Comparison of ENCODE assay signal across 25 cellular contexts in genomic region chr5:9335754-9336495, GRCh38.
DNase-seq lines count a peak whose midpoint lies in the region; ATAC-seq and TF ChIP-seq lines count a peak whose summit lies in the region.
"Had no signal": no experiment of that assay in that cellular context is flagged by ENCODE, and none has a peak within 500 bp of the region (broad histone marks: within the 10 kb centered on the region; RNA-seq: fewer than 3 reads in every experiment).

No MANE protein-coding gene starts in this region.

- DNase-seq in AG20443 (ENCODE audit: low spot score) (peak; percentile 24), HFF-Myc (ENCODE audit: extremely low read depth, low read depth) (peak; percentile 81), SK-N-SH (peak; percentile 40), foreskin fibroblast (peak; percentile 34 to 78), endothelial cell (ENCODE audit: low spot score) (no peak), MV-4-11 (lab: John Stamatoyannopoulos, UW) (no peak), OCI-LY7 (ENCODE audit: low spot score) (no peak)
- DNase-seq: 8988T; ACHN; CD4-positive, CD25-positive, alpha-beta regulatory T cell; DMS53; GF-D8; KBM-7; NCI-H1105 treated with DMSO at 0.1 percent for 48 hours; NCI-H146; NCI-H1930; NCI-H2107; NCI-H446; NCI-H524 treated with DMSO at 0.1 percent for 48 hours; NCI-H774; PC-3 had no signal

- H3K36me3 ChIP-seq in SK-N-SH (replicated peaks in 1 of 2; ENCODE audit: control insufficient read depth in 1 of 2, insufficient read depth in 2 of 2, low read length in 1 of 2) (no peaks in the 10 kb centered on the region), OCI-LY7 (ENCODE audit: insufficient read depth, low read length) (no peaks in the 10 kb centered on the region)
- H3K36me3 ChIP-seq: BLaER1, SJSA1 had no signal

- H3K79me2 ChIP-seq in SK-N-SH (ENCODE audit: insufficient read depth) = no peaks in the 10 kb centered on the region
- no peaks in the 10 kb centered on the region for H3K79me2 ChIP-seq in OCI-LY7 (ENCODE audit: insufficient read depth, low read depth, low read length)

- H3K9ac ChIP-seq in SK-N-SH = no peak overlapping the region
- H3K9ac ChIP-seq: BLaER1 had no signal

- intact Hi-C loops in OCI-LY7 (cut with micrococcal nuclease; ENCODE audit: unreplicated experiment) = no loop called here

- H2AFZ ChIP-seq in SK-N-SH (ENCODE audit: low read depth) (no peak overlapping the region), OCI-LY7 (ENCODE audit: low read length) (no peak overlapping the region)

- CTCF ChIA-PET in SK-N-SH (lab: Yijun Ruan, JAX) (no interaction called here), OCI-LY7 (lab: Charles Lee; ENCODE audit: unreplicated experiment) (no interaction called here)

- H3K27me3 Mint-ChIP-seq in endothelial cell (ENCODE audit: unreplicated experiment) = no peaks in the 10 kb centered on the region
- H3K27me3 Mint-ChIP-seq: CD4-positive, CD25-positive, alpha-beta regulatory T cell had no signal

- no peaks in the 10 kb centered on the region for H3K9me2 ChIP-seq in SK-N-SH
- H3K9me2 ChIP-seq in OCI-LY7 (ENCODE audit: insufficient read depth, low read length) = 0 out of 2 replicates have a peak, but pooled peaks cover 3% of the 10 kb centered on the region

- H3K4me1 Mint-ChIP-seq in endothelial cell (ENCODE audit: unreplicated experiment) = no peaks in the 10 kb centered on the region
- H3K4me1 Mint-ChIP-seq: CD4-positive, CD25-positive, alpha-beta regulatory T cell had no signal

- H3K4me2 ChIP-seq in SK-N-SH = no peak overlapping the region; the same call in 1 of the 2 replicates
- no peak overlapping the region for H3K4me2 ChIP-seq in OCI-LY7 (ENCODE audit: low read length)
- H3K4me2 ChIP-seq: BLaER1 had no signal

- TF ChIP-seq CTCF in HFF-Myc (IDR thresholded peaks at IDR 0.05; ENCODE audit: low read depth, low read length, missing control alignments) (no peak), SK-N-SH (IDR thresholded peaks at IDR 0.05) (no peak), foreskin fibroblast (IDR thresholded peaks at IDR 0.05; ENCODE audit: low read depth, low read length) (no peak), endothelial cell (IDR thresholded peaks at IDR 0.05; ENCODE audit: unreplicated experiment) (no peak), OCI-LY7 (conservative IDR thresholded peaks at IDR 0.05; ENCODE audit: low read length) (no peak)

- H3K27ac ChIP-seq in SK-N-SH (ENCODE audit: low read depth in 2 of 2, low read length in 1 of 2) (peak overlapping the region in 1 of 2 experiments; percentile 63; a peak in 2 of 4 replicates), OCI-LY7 (ENCODE audit: low read depth, low read length, poor library complexity, severe bottlenecking) (no peak overlapping the region)
- H3K27ac ChIP-seq: BLaER1, SJSA1 had no signal

- peak; percentile 4; the same call in 1 of the 2 replicates for TF ChIP-seq RAD21 in SK-N-SH (IDR thresholded peaks at IDR 0.05; ENCODE audit: low read length)

- H3K9me3 ChIP-seq in SK-N-SH (no peaks in the 10 kb centered on the region), OCI-LY7 (ENCODE audit: low read length) (no peaks in the 10 kb centered on the region)
- H3K9me3 ChIP-seq: BLaER1, SJSA1 had no signal

- H3F3A ChIP-seq in SK-N-SH (replicated peaks; ENCODE audit: insufficient read depth) = peaks cover 3% of the 10 kb centered on the region

- WGBS in SK-N-SH (ENCODE audit: low lambda C conversion rate) = 48% methylated on average over 2 of the region's 2 CpGs

- H3K27ac Mint-ChIP-seq in endothelial cell (ENCODE audit: unreplicated experiment) = no peak overlapping the region

- no peak for ATAC-seq in GM18870 (IDR thresholded peaks at IDR 0.05; ENCODE audit: unreplicated experiment)
- ATAC-seq: PC-3, Right ventricle myocardium inferior had no signal

- H3K27me3 ChIP-seq in SK-N-SH (ENCODE audit: insufficient read depth) = no peaks in the 10 kb centered on the region
- H3K27me3 ChIP-seq: BLaER1, SJSA1 had no signal

- H3K4me3 Mint-ChIP-seq in endothelial cell (ENCODE audit: unreplicated experiment) = no peak overlapping the region
- H3K4me3 Mint-ChIP-seq: CD4-positive, CD25-positive, alpha-beta regulatory T cell had no signal

- POLR2A ChIA-PET in SK-N-SH (lab: Yijun Ruan, JAX) (no interaction called here), OCI-LY7 (lab: Charles Lee) (no interaction called here)

- TF ChIP-seq EP300 in SK-N-SH (IDR thresholded peaks at IDR 0.05; ENCODE audit: borderline replicate concordance in 1 of 2, low read depth in 1 of 2, low read length in 1 of 2) = no peak; a peak in 1 of 4 replicates

- no peaks in the 10 kb centered on the region for H3K9me3 Mint-ChIP-seq in endothelial cell (ENCODE audit: unreplicated experiment)

- H4K20me1 ChIP-seq in SK-N-SH (ENCODE audit: insufficient read depth) (no peaks in the 10 kb centered on the region), OCI-LY7 (ENCODE audit: insufficient read depth, low read length) (no peaks in the 10 kb centered on the region)
- H4K20me1 ChIP-seq: BLaER1 had no signal

- peaks cover 6 to 19% of the 10 kb centered on the region in 2 experiments; a peak in 3 of 4 replicates for H3K4me1 ChIP-seq in SK-N-SH (ENCODE audit: control insufficient read depth in 1 of 2, insufficient read depth in 2 of 2, low read depth in 1 of 2, low read length in 1 of 2)
- no peaks in the 10 kb centered on the region for H3K4me1 ChIP-seq in OCI-LY7 (ENCODE audit: insufficient read depth, low read length, poor library complexity, severe bottlenecking)
- H3K4me1 ChIP-seq: BLaER1 had no signal

- H3K4me3 ChIP-seq in HFF-Myc (replicated peaks; ENCODE audit: low read depth, low read length) (no peak overlapping the region), SK-N-SH (ENCODE audit: low read depth in 2 of 2, low read length in 1 of 2) (no peak overlapping the region), foreskin fibroblast (ENCODE audit: low read depth in 1 of 2, low read length in 2 of 2) (no peak overlapping the region), OCI-LY7 (ENCODE audit: low read depth, low read length, poor library complexity, severe bottlenecking) (no peak overlapping the region)
- H3K4me3 ChIP-seq: BLaER1, SJSA1 had no signal

- no TSS peak for BruUV-seq in OCI-LY7 (replicated peaks; lab: Mats Ljungman, UMichigan)

- H3K36me3 Mint-ChIP-seq in endothelial cell (ENCODE audit: low read depth, unreplicated experiment) = no peaks in the 10 kb centered on the region
- H3K36me3 Mint-ChIP-seq: CD4-positive, CD25-positive, alpha-beta regulatory T cell had no signal

TF ChIP-seq in SK-N-SH, 30 proteins besides CTCF, POLR2A, EP300 and RAD21:
- TF ChIP-seq YY1 (IDR thresholded peaks at IDR 0.05; ENCODE audit: low read depth) = no peak
- TF ChIP-seq SIN3A (IDR thresholded peaks at IDR 0.05; ENCODE audit: borderline replicate concordance, low read depth, low read length) = no peak
- TF ChIP-seq GATA2 (CRISPR knock-in tag; IDR thresholded peaks at IDR 0.05) = peak; percentile 58; the same call in 1 of the 2 replicates
- TF ChIP-seq MXI1 (IDR thresholded peaks at IDR 0.05; ENCODE audit: low read depth, low read length) = peak; percentile 14; the same call in 1 of the 2 replicates
- no peak for TF ChIP-seq MAX (IDR thresholded peaks at IDR 0.05; ENCODE audit: low read depth)
- 0 out of 2 replicates have a peak, but pooled peaks have one; percentile 1 for TF ChIP-seq SMC3 (IDR thresholded peaks at IDR 0.05; ENCODE audit: low read depth, low read length)

Comparison
In these comparisons a context has a peak if more than half of its experiments do, and no peak if none do; other contexts are left out.
1. DNase-seq: peak in AG20443 (single experiment), HFF-Myc (single experiment), SK-N-SH (single experiment) and foreskin fibroblast (2 of 2); none in endothelial cell (single experiment), MV-4-11 (single experiment) and OCI-LY7 (single experiment).